1 cellular context compared by ENCODE assay signal in the genomic region with DNA sequence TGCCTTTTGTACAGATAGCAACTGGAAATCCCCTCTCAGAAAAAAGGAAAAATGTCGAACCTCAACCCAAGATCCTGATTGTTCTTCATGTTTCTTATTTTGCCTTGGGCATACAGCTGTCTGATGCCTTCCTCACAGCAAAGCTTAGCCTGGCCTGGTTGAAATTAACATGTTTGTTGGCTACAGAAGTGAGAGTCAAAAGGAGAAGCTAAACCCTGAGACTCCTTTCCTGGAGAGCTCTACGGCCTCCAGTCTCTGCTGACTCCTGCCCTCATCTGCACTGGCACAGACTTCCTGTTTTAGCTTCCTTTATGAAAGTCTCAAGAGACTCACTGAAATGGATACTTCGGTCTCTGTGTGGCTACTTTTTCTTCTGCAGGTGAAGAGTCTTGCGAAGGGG.
TF ChIP-seq lines count a peak whose summit lies in the region.

No MANE protein-coding gene starts in this region.

TF ChIP-seq in SK-N-SH, 30 proteins besides CTCF, POLR2A, EP300 and RAD21 (continued from another document):
- TF ChIP-seq, protein P1, sequence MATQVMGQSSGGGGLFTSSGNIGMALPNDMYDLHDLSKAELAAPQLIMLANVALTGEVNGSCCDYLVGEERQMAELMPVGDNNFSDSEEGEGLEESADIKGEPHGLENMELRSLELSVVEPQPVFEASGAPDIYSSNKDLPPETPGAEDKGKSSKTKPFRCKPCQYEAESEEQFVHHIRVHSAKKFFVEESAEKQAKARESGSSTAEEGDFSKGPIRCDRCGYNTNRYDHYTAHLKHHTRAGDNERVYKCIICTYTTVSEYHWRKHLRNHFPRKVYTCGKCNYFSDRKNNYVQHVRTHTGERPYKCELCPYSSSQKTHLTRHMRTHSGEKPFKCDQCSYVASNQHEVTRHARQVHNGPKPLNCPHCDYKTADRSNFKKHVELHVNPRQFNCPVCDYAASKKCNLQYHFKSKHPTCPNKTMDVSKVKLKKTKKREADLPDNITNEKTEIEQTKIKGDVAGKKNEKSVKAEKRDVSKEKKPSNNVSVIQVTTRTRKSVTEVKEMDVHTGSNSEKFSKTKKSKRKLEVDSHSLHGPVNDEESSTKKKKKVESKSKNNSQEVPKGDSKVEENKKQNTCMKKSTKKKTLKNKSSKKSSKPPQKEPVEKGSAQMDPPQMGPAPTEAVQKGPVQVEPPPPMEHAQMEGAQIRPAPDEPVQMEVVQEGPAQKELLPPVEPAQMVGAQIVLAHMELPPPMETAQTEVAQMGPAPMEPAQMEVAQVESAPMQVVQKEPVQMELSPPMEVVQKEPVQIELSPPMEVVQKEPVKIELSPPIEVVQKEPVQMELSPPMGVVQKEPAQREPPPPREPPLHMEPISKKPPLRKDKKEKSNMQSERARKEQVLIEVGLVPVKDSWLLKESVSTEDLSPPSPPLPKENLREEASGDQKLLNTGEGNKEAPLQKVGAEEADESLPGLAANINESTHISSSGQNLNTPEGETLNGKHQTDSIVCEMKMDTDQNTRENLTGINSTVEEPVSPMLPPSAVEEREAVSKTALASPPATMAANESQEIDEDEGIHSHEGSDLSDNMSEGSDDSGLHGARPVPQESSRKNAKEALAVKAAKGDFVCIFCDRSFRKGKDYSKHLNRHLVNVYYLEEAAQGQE (IDR thresholded peaks at IDR 0.05; ENCODE audit: low read depth, low read length), result no peak
- TF ChIP-seq FOXM1 (IDR thresholded peaks at IDR 0.05; ENCODE audit: low read depth) (no peak), FOXJ3 (CRISPR knock-in tag; IDR thresholded peaks at IDR 0.05) (no peak), SMC3 (IDR thresholded peaks at IDR 0.05; ENCODE audit: low read depth, low read length) (no peak), NFIC (IDR thresholded peaks at IDR 0.05; ENCODE audit: borderline replicate concordance) (no peak), JUND (IDR thresholded peaks at IDR 0.05) (no peak), MEF2A (IDR thresholded peaks at IDR 0.05; ENCODE audit: borderline replicate concordance, low read depth) (no peak), TAF1 (IDR thresholded peaks at IDR 0.05; ENCODE audit: borderline replicate concordance, low read depth, low read length) (no peak), ELF1 (IDR thresholded peaks at IDR 0.05) (no peak), TEAD4 (IDR thresholded peaks at IDR 0.05; ENCODE audit: borderline replicate concordance, insufficient read depth) (no peak), RXRA (IDR thresholded peaks at IDR 0.05; ENCODE audit: borderline replicate concordance, low read depth) (no peak), MXI1 (IDR thresholded peaks at IDR 0.05; ENCODE audit: low read depth, low read length) (no peak), GATA2 (CRISPR knock-in tag; IDR thresholded peaks at IDR 0.05) (no peak), SIN3A (IDR thresholded peaks at IDR 0.05; ENCODE audit: borderline replicate concordance, low read depth, low read length) (no peak), POLR2AphosphoS5 (IDR thresholded peaks at IDR 0.05; ENCODE audit: low read depth, low read length) (no peak)
- TF ChIP-seq, protein P2, sequence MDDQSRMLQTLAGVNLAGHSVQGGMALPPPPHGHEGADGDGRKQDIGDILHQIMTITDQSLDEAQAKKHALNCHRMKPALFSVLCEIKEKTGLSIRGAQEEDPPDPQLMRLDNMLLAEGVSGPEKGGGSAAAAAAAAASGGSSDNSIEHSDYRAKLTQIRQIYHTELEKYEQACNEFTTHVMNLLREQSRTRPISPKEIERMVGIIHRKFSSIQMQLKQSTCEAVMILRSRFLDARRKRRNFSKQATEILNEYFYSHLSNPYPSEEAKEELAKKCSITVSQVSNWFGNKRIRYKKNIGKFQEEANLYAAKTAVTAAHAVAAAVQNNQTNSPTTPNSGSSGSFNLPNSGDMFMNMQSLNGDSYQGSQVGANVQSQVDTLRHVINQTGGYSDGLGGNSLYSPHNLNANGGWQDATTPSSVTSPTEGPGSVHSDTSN (IDR thresholded peaks at IDR 0.05), result no peak
- TF ChIP-seq, protein P3, sequence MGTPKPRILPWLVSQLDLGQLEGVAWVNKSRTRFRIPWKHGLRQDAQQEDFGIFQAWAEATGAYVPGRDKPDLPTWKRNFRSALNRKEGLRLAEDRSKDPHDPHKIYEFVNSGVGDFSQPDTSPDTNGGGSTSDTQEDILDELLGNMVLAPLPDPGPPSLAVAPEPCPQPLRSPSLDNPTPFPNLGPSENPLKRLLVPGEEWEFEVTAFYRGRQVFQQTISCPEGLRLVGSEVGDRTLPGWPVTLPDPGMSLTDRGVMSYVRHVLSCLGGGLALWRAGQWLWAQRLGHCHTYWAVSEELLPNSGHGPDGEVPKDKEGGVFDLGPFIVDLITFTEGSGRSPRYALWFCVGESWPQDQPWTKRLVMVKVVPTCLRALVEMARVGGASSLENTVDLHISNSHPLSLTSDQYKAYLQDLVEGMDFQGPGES (IDR thresholded peaks at IDR 0.05; ENCODE audit: low read depth, low read length), result no peak
- TF ChIP-seq, protein P4, sequence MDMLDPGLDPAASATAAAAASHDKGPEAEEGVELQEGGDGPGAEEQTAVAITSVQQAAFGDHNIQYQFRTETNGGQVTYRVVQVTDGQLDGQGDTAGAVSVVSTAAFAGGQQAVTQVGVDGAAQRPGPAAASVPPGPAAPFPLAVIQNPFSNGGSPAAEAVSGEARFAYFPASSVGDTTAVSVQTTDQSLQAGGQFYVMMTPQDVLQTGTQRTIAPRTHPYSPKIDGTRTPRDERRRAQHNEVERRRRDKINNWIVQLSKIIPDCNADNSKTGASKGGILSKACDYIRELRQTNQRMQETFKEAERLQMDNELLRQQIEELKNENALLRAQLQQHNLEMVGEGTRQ (IDR thresholded peaks at IDR 0.05; ENCODE audit: borderline replicate concordance, low read depth, low read length), result no peak
